In genomic region chr6:32941412-32941784, GRCh38 we compare ENCODE assay signal across 8 cellular contexts. TPM values are rescaled to one million over a fixed set of nuclear protein-coding genes. Genes with fewer than 3 reads are reported as not detected.
A peak's percentile ranks its signal among the peaks of the same experiment; 100 is the strongest.
DNase-seq lines count a peak whose midpoint lies in the region; ATAC-seq and TF ChIP-seq lines count a peak whose summit lies in the region.

No MANE protein-coding gene starts in this region.

- peaks cover 72% of the 10 kb centered on the region for H3K4me1 ChIP-seq in BLaER1
- peaks cover 0 to 4% of the 10 kb centered on the region in 2 donors for H3K4me1 ChIP-seq in thoracic aorta (ENCODE audit: control insufficient read depth in 1 of 2, low read depth in 2 of 2)

- ATAC-seq in GM19035 (IDR thresholded peaks at IDR 0.05; ENCODE audit: unreplicated experiment) (peak; percentile 55), HG03139 (IDR thresholded peaks at IDR 0.05; ENCODE audit: unreplicated experiment) (peak; percentile 42), thoracic aorta (ENCODE audit: insufficient number of reproducible peaks, low FRiP score, low read depth) (no peak), HG03457 (IDR thresholded peaks at IDR 0.05; ENCODE audit: unreplicated experiment) (no peak)

- peaks cover 23% of the 10 kb centered on the region for H3K36me3 ChIP-seq in BLaER1
- no peaks in the 10 kb centered on the region for H3K36me3 ChIP-seq in thoracic aorta

- H3K27ac ChIP-seq in BLaER1 (peak overlapping the region; percentile 90), thoracic aorta (peak overlapping the region in 1 of 2 donors; percentile 43)

- H3K27me3 ChIP-seq in BLaER1 (no peaks in the 10 kb centered on the region), thoracic aorta (replicated peaks; ENCODE audit: insufficient read depth) (no peaks in the 10 kb centered on the region)

- peak overlapping the region; percentile 77 for H3K4me3 ChIP-seq in BLaER1
- peak overlapping the region; percentile 70 for H3K4me3 ChIP-seq in thoracic aorta

- H3K9me3 ChIP-seq in BLaER1 (no peaks in the 10 kb centered on the region), thoracic aorta (no peaks in the 10 kb centered on the region)

- H3K4me2 ChIP-seq in BLaER1, result peak overlapping the region; percentile 88

- TF ChIP-seq CTCF in thoracic aorta (IDR thresholded peaks at IDR 0.05), result no peak

- intact Hi-C loops in posterior vena cava (cut with DNase I), result no loop called here

- peak; percentile 34 for DNase-seq in activated CD4-positive, alpha-beta T cell treated with anti-CD3 and anti-CD28 coated beads, Interleukin-2, amount 50 U/mL, for 1 hour
- peak; percentile 26 for DNase-seq in iPS-NIHi11 (ENCODE audit: low spot score)
- no peak for DNase-seq in thoracic aorta (ENCODE audit: low spot score)
- no peak for DNase-seq in posterior vena cava (ENCODE audit: low spot score)

- H4K20me1 ChIP-seq in BLaER1, result no peaks in the 10 kb centered on the region

- peak overlapping the region; percentile 85 for H3K9ac ChIP-seq in BLaER1

RNA-seq across cellular contexts. Expression of gene HLA-DMB, which starts 0.6 kb away (rescaled TPM):
- total RNA-seq in thoracic aorta, result 10 to 100 TPM; 13.5 to 34.4 TPM
- total RNA-seq in posterior vena cava, result 10 to 100 TPM in 1 of 2 donors, 1 to 10 TPM in 1; 8.0 to 19.2 TPM

RNA-seq across cellular contexts. Expression of gene HLA-DMA, which starts 11.5 kb away (rescaled TPM):
- total RNA-seq in thoracic aorta (10 to 100 TPM; 41.7 to 53.2 TPM), posterior vena cava (10 to 100 TPM; 16.1 to 35.0 TPM)

RNA-seq across cellular contexts. Expression of gene BRD2, which starts 27.0 kb away (rescaled TPM):
- total RNA-seq in thoracic aorta (100 to 1,000 TPM; 134 to 169 TPM), posterior vena cava (100 to 1,000 TPM; 125 to 129 TPM)

Comparison
In these comparisons a context has a peak if more than half of its experiments do, and no peak if none do; other contexts are left out.
1. ATAC-seq: peak in GM19035 (single experiment) and HG03139 (single experiment); none in thoracic aorta (single experiment) and HG03457 (single experiment).
2. DNase-seq: peak in activated CD4-positive, alpha-beta T cell treated with anti-CD3 and anti-CD28 coated beads, Interleukin-2, amount 50 U/mL, for 1 hour (single experiment) and iPS-NIHi11 (single experiment); none in thoracic aorta (single experiment) and posterior vena cava (single experiment).